ENCODE assay signal across 14 cellular contexts in genomic region chr9:21592063-21592338, GRCh38.
DNase-seq lines count a peak whose midpoint lies in the region; ATAC-seq, FAIRE-seq and TF ChIP-seq lines count a peak whose summit lies in the region.
"Had no signal": no experiment of that assay in that cellular context is flagged by ENCODE, and none has a peak within 500 bp of the region (broad histone marks: within the 10 kb centered on the region; RNA-seq: fewer than 3 reads in every experiment).

No MANE protein-coding gene starts in this region.

- H4K20me1 ChIP-seq in GM23248 (ENCODE audit: insufficient read depth) = no peaks in the 10 kb centered on the region

- peaks cover 57% of the 10 kb centered on the region for H3K4me1 ChIP-seq in A549
- H3K4me1 ChIP-seq in GM23248 (ENCODE audit: insufficient read depth) = peaks cover 48% of the 10 kb centered on the region
- H3K4me1 ChIP-seq in mesenchymal stem cell (ENCODE audit: control insufficient read depth, insufficient read depth, low read depth, low read length) = no peaks in the 10 kb centered on the region
- H3K4me1 ChIP-seq: uterus had no signal

- H3K4me3 ChIP-seq in A549 = no peak overlapping the region
- peak overlapping the region; percentile 19 for H3K4me3 ChIP-seq in GM23248
- H3K4me3 ChIP-seq in mesenchymal stem cell (ENCODE audit: insufficient read depth in 1 of 2, low read depth in 1 of 2, low read length in 2 of 2) = peak overlapping the region in 1 of 2 experiments; percentile 13
- H3K4me3 ChIP-seq: uterus had no signal

- WGBS in A549 (ENCODE audit: missing lambda C conversion rate) = 3% methylated on average over 3 of the region's 3 CpGs
- WGBS in GM23248 (ENCODE audit: low coverage in 1 of 2, low lambda C conversion rate in 2 of 2, missing lambda C conversion rate in 2 of 2), 2 experiments = 87 to 88% methylated on average over 3 of the region's 3 CpGs
- WGBS in mesenchymal stem cell = 71% methylated on average over 3 of the region's 3 CpGs

- H3K36me3 ChIP-seq in GM23248 (ENCODE audit: low read depth) = no peaks in the 10 kb centered on the region
- no peaks in the 10 kb centered on the region for H3K36me3 ChIP-seq in mesenchymal stem cell (ENCODE audit: control insufficient read depth in 1 of 2, insufficient read depth in 2 of 2, low read depth in 1 of 2, low read length in 2 of 2)
- H3K36me3 ChIP-seq: esophagus squamous epithelium, uterus had no signal

- no peak for TF ChIP-seq EP300 in A549 (IDR thresholded peaks at IDR 0.05)

- peaks cover 44% of the 10 kb centered on the region for H3K79me2 ChIP-seq in GM23248 (ENCODE audit: insufficient read depth)

- in situ Hi-C loops in GM23248 (cut with MboI) = no loop called here

- peak; percentile 48 to 68 for ATAC-seq in A549
- peak; percentile 53 for ATAC-seq in SK-N-SH treated with all-trans-retinoic acid at 6 μM for 48 hours

- H3K14ac ChIP-seq in mesenchymal stem cell (ENCODE audit: low read length in 2 of 2) = no peak overlapping the region

- H2BK5ac ChIP-seq in mesenchymal stem cell (ENCODE audit: low read depth, low read length, poor library complexity, severe bottlenecking) = peak overlapping the region; percentile 24

- H2AFZ ChIP-seq in GM23248 (peak overlapping the region; percentile 19; the same call in 1 of the 2 replicates), mesenchymal stem cell (ENCODE audit: low read depth, low read length) (peak overlapping the region; percentile 51)

- no peak overlapping the region for H4K91ac ChIP-seq in mesenchymal stem cell (ENCODE audit: low read length)

- no peak overlapping the region for H2BK15ac ChIP-seq in mesenchymal stem cell (ENCODE audit: low read depth, poor library complexity, severe bottlenecking)

- CTCF ChIA-PET in A549 (lab: Yijun Ruan, JAX) = interaction anchor here (0.9 to 2.0 kb wide), 5 partner anchors 9 to 197 kb away, joined by 3 to 6 read pairs (median 3); no protein-coding TSS in a partner anchor

- H2BK120ac ChIP-seq in mesenchymal stem cell (ENCODE audit: low read depth, low read length) = no peak overlapping the region

- H3K4ac ChIP-seq in mesenchymal stem cell (ENCODE audit: low read depth in 1 of 2, low read length in 2 of 2) = peak overlapping the region in 1 of 2 experiments; percentile 84

- H3K27me3 ChIP-seq in GM23248 (replicated peaks; ENCODE audit: insufficient read depth) = no peaks in the 10 kb centered on the region
- H3K27me3 ChIP-seq in mesenchymal stem cell (ENCODE audit: control insufficient read depth in 1 of 2, insufficient read depth in 1 of 2, low read length in 2 of 2) = no peaks in the 10 kb centered on the region
- H3K27me3 ChIP-seq: uterus had no signal

- peaks cover 4% of the 10 kb centered on the region for H3K79me1 ChIP-seq in mesenchymal stem cell (replicated peaks; ENCODE audit: low read length, poor library complexity, severe bottlenecking)

- peak overlapping the region; percentile 91 for H2AK5ac ChIP-seq in mesenchymal stem cell (ENCODE audit: low read length, severe bottlenecking)

- FAIRE-seq in A549 (lab: Jason Lieb, UNC) = no peak
- FAIRE-seq: D721Med had no signal

- H3K27ac ChIP-seq in A549 (peak overlapping the region; percentile 91 to 93), GM23248 (peak overlapping the region; percentile 92), mesenchymal stem cell (ENCODE audit: low read length, poor library complexity, severe bottlenecking) (peak overlapping the region; percentile 99)
- H3K27ac ChIP-seq: uterus had no signal

- H3K9ac ChIP-seq in GM23248 (peak overlapping the region; percentile 8; the same call in 1 of the 2 replicates), mesenchymal stem cell (ENCODE audit: low read length) (peak overlapping the region; percentile 53)

- no peak for DNase-seq in A549 (ENCODE audit: low read depth in 1 of 2, low spot score in 1 of 2)
- DNase-seq in GM23248 = no peak
- no peak for DNase-seq in mesenchymal stem cell
- no peak for DNase-seq in OCI-M1 (lab: John Stamatoyannopoulos, UW)
- no peak for DNase-seq in NCI-H1417 (lab: John Stamatoyannopoulos, UW)
- DNase-seq in NCI-H446 treated with DMSO at 0.1 percent for 48 hours (lab: John Stamatoyannopoulos, UW) = no peak
- DNase-seq in activated effector memory CD4-positive, alpha-beta T cell treated with anti-CD3 and anti-CD28 coated beads, Interleukin-2, amount 50 U/mL, for 16 hours = no peak
- DNase-seq: esophagus squamous epithelium; NCI-H1694 treated with DMSO at 0.1 percent for 48 hours; stimulated activated naive B cell treated with anti-CD40 and anti-IgM and Interleukin-4, amounts not matched to agents 10 μg/mL and 1 μg/mL and 100 μg/mL, for 72 hours; T-helper 9 cell had no signal

- H3F3A ChIP-seq in GM23248 (ENCODE audit: insufficient read depth) = peaks cover 44% of the 10 kb centered on the region

- H3K9me3 ChIP-seq in A549 (0 out of 3 replicates have a peak, but pooled peaks cover 8% of the 10 kb centered on the region), GM23248 (ENCODE audit: low read depth) (no peaks in the 10 kb centered on the region), mesenchymal stem cell (ENCODE audit: control insufficient read depth, low read length) (no peaks in the 10 kb centered on the region)
- H3K9me3 ChIP-seq: esophagus squamous epithelium, uterus had no signal

- H2BK12ac ChIP-seq in mesenchymal stem cell (ENCODE audit: low read length in 2 of 2) = peak overlapping the region in 1 of 2 experiments; percentile 72

- TF ChIP-seq RAD21 in A549 (conservative IDR thresholded peaks at IDR 0.05 in 1 of 2, IDR thresholded peaks at IDR 0.05 in 1 of 2) = no peak

- no peak overlapping the region for H4K8ac ChIP-seq in mesenchymal stem cell (ENCODE audit: low read length)

- TF ChIP-seq POLR2A in A549 (IDR thresholded peaks at IDR 0.05; ENCODE audit: low read length) = no peak

- H3K9me2 ChIP-seq in GM23248 (ENCODE audit: insufficient read depth) = no peaks in the 10 kb centered on the region; the same call in 1 of the 2 replicates

- peak overlapping the region in 1 of 2 experiments; percentile 93 for H3K18ac ChIP-seq in mesenchymal stem cell (ENCODE audit: low read depth in 1 of 2, low read length in 2 of 2)

- POLR2A ChIA-PET in A549 (lab: Yijun Ruan, JAX) = interaction anchor here (0.7 to 3.1 kb wide), 18 partner anchors 9 to 257 kb away, joined by 3 to 61 read pairs (median 6); partner anchors contain the start of genes KLHL9 and MTAP

- H3K4me2 ChIP-seq in A549 = peak overlapping the region; percentile 96
- H3K4me2 ChIP-seq in GM23248 (ENCODE audit: unreplicated experiment) = peak overlapping the region; percentile 55
- no peak overlapping the region for H3K4me2 ChIP-seq in mesenchymal stem cell (ENCODE audit: low read length, poor library complexity, severe bottlenecking)

- H3K23ac ChIP-seq in mesenchymal stem cell (ENCODE audit: low read length in 2 of 2) = no peak overlapping the region

- no peak for TF ChIP-seq CTCF in A549 (IDR thresholded peaks at IDR 0.05)

TF ChIP-seq in A549, 52 proteins besides CTCF, POLR2A, EP300 and RAD21:
- TF ChIP-seq FOSB (CRISPR knock-in tag; IDR thresholded peaks at IDR 0.05) = peak; percentile 67; the same call in 1 of the 2 replicates
- peak; percentile 67; the same call in 1 of the 2 replicates for TF ChIP-seq EHF (CRISPR knock-in tag; IDR thresholded peaks at IDR 0.05)
- peak; percentile 87 for TF ChIP-seq HOXB13 (CRISPR knock-in tag; IDR thresholded peaks at IDR 0.05; ENCODE audit: low read depth)
- peak; percentile 63; the same call in 1 of the 2 replicates for TF ChIP-seq ATOH8 (CRISPR knock-in tag; IDR thresholded peaks at IDR 0.05; ENCODE audit: low read depth)
- TF ChIP-seq CHD2 (IDR thresholded peaks at IDR 0.05; ENCODE audit: low read length, partially characterized antibody) = no peak
- 0 out of 2 replicates have a peak, but pooled peaks have one; percentile 28 for TF ChIP-seq HOXB5 (CRISPR knock-in tag; IDR thresholded peaks at IDR 0.05)
- TF ChIP-seq BHLHE40 (IDR thresholded peaks at IDR 0.05; ENCODE audit: low read depth, low read length) = no peak

TF ChIP-seq in SK-N-SH treated with all-trans-retinoic acid at 6 μM for 48 hours, 23 proteins besides CTCF, POLR2A, EP300 and RAD21 (continues in another document):
- no peak for TF ChIP-seq POU6F1 (CRISPR knock-in tag; IDR thresholded peaks at IDR 0.05; ENCODE audit: borderline replicate concordance, low read depth)
- TF ChIP-seq CSRNP3 (CRISPR knock-in tag; IDR thresholded peaks at IDR 0.05) = no peak
- no peak for TF ChIP-seq ZC3H10 (CRISPR knock-in tag; IDR thresholded peaks at IDR 0.05)
- no peak for TF ChIP-seq ZFP3 (CRISPR knock-in tag; IDR thresholded peaks at IDR 0.05)
- TF ChIP-seq ZFP30 (CRISPR knock-in tag; IDR thresholded peaks at IDR 0.05) = no peak
- TF ChIP-seq ARNTL (CRISPR knock-in tag; IDR thresholded peaks at IDR 0.05; ENCODE audit: borderline replicate concordance, low read depth) = no peak
- TF ChIP-seq GLIS3 (CRISPR knock-in tag; IDR thresholded peaks at IDR 0.05) = no peak
- no peak for TF ChIP-seq ESRRG (CRISPR knock-in tag; IDR thresholded peaks at IDR 0.05)
